8 cellular contexts compared by ENCODE assay signal in the genomic region with DNA sequence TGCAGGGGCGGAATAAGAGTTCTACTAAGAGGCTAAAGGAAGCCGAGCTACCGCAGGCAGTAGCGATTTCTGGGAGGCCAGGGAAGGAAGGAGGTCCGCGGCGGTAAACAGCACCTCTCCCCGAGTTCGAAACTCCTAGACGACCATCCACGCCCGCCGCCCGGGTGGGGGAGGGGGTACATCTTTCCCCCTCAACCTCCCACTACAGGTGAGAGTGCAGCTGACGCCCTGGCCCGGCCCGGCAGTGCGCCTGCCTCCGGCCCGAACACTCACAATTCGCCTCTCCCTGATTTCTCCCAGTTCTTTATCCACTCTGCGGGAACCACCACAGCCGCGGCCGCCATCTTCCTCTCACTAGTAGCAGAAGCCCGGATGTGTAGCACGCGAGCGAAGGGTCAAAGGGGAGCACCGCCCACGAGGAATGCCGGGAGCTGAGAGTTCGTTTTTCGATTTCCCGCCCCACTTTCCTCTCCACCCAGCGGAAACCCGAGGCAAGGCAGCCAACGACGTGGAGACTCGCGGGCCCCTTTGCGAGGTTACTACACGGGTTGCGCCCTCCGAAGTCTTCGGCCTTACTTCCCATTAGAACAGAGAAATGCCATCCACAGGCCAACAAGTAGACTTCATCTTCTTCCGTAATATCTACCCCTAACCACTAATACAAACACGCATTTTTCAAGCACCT. TPM values are rescaled to one million over a fixed set of nuclear protein-coding genes. Genes with fewer than 3 reads are reported as not detected.
DNase-seq lines count a peak whose midpoint lies in the region; ATAC-seq, FAIRE-seq and TF ChIP-seq lines count a peak whose summit lies in the region.

Gene THOC2 (minus strand): TSS at position 374 of the 685 bp plus-strand sequence. CDS start 30 bp downstream, at position 344.

- no peak for FAIRE-seq in keratinocyte (lab: Jason Lieb, UNC)

- peak; percentile 17 to 37 (median 36) for TF ChIP-seq CTCF in keratinocyte (optimal IDR thresholded peaks at IDR 0.05 in 1 of 3, IDR thresholded peaks at IDR 0.05 in 1 of 3, conservative IDR thresholded peaks at IDR 0.05 in 1 of 3; ENCODE audit: extremely low read depth in 1 of 3, insufficient read depth in 2 of 3, low read length in 3 of 3)

- peaks cover 49% of the 10 kb centered on the region for H3K79me2 ChIP-seq in keratinocyte (ENCODE audit: control insufficient read depth, insufficient read depth, low read length)

- peaks cover 2% of the 10 kb centered on the region for H3K4me1 ChIP-seq in keratinocyte (ENCODE audit: control insufficient read depth, extremely low read depth, insufficient read depth, low read length)

- peak within 1 kb of the TSS; percentile 78 for H3K9ac ChIP-seq in keratinocyte (ENCODE audit: control insufficient read depth, extremely low read depth, insufficient read depth, low read length)

- H3K27ac ChIP-seq in keratinocyte (ENCODE audit: control insufficient read depth, insufficient read depth, low read length), result peak within 1 kb of the TSS; percentile 82

- H3K4me3 ChIP-seq in keratinocyte (ENCODE audit: control insufficient read depth in 2 of 3, extremely low read depth in 1 of 3, insufficient read depth in 2 of 3, low read depth in 1 of 3, low read length in 3 of 3), result peak within 1 kb of the TSS; percentile 53 to 79 (median 72)

- dilution Hi-C loops in keratinocyte (cut with MboI; ENCODE audit: extremely low pct_ligation_motif_present, low sequenced_read_pairs), result no loop called here

- ATAC-seq in GM19023 (IDR thresholded peaks at IDR 0.05; ENCODE audit: unreplicated experiment) (peak; percentile 89), HG03342 (IDR thresholded peaks at IDR 0.05; ENCODE audit: unreplicated experiment) (peak; percentile 76)

- H3K4me2 ChIP-seq in keratinocyte (ENCODE audit: control insufficient read depth, extremely low read depth, insufficient read depth, low read depth, low read length), result peak within 1 kb of the TSS; percentile 65

- no peaks in the 10 kb centered on the region for H3K9me3 ChIP-seq in keratinocyte (ENCODE audit: control insufficient read depth, low read depth, low read length)

- DNase-seq in AG20443 (ENCODE audit: low spot score), result peak; percentile 87
- DNase-seq in NCI-H345 treated with DMSO at 0.1 percent for 48 hours (lab: John Stamatoyannopoulos, UW; ENCODE audit: unreplicated experiment), result peak; percentile 76
- DNase-seq in activated CD4-positive, CD25-positive, alpha-beta regulatory T cell treated with anti-CD3 and anti-CD28 coated beads, Interleukin-2, amount 50 U/mL, for 72 hours, result peak; percentile 66
- DNase-seq in cerebellar nuclear complex (lab: John Stamatoyannopoulos, UW), result peak; percentile 4 to 11
- DNase-seq in keratinocyte (ENCODE audit: low read depth, low spot score), result peak; percentile 4
- DNase-seq in stimulated activated CD4-positive, alpha-beta T cell treated with anti-CD3 and anti-CD28 coated beads, Interleukin-15, amount 100 ng/mL, for 1 hour (ENCODE audit: low read depth in 1 of 2, low spot score in 1 of 2), result peak; percentile 47 to 60

- no peaks in the 10 kb centered on the region for H3K27me3 ChIP-seq in keratinocyte (ENCODE audit: control insufficient read depth, extremely low read depth, insufficient read depth, low read length)

- H4K20me1 ChIP-seq in keratinocyte (ENCODE audit: control insufficient read depth, extremely low read depth, insufficient read depth, low read length), result no peaks in the 10 kb centered on the region

- no peaks in the 10 kb centered on the region for H3K9me1 ChIP-seq in keratinocyte (ENCODE audit: control insufficient read depth, extremely low read depth, insufficient read depth, low read length)

- H2AFZ ChIP-seq in keratinocyte (ENCODE audit: control insufficient read depth, low read length), result peak within 1 kb of the TSS; percentile 76

- no peaks in the 10 kb centered on the region for H3K36me3 ChIP-seq in keratinocyte (ENCODE audit: control insufficient read depth in 2 of 2, extremely low read depth in 1 of 2, insufficient read depth in 2 of 2, low read length in 2 of 2)

RNA-seq across cellular contexts. Expression of gene THOC2, which starts in this region (rescaled TPM):
- polyA plus RNA-seq in keratinocyte, result 37.0 to 61.1 TPM (median 47.2 TPM) in 3 replicates
- polyA plus RNA-seq in keratinocyte (2011; ENCODE audit: low read depth), result 81.7 TPM
- polyA plus RNA-seq in keratinocyte (2011; cell fraction: cytosol; rRNA removed), result 16.6 and 28.1 TPM in 2 replicates
- 96.7 and 131 TPM in 2 replicates for polyA plus RNA-seq in keratinocyte (2011; cell fraction: nucleus; rRNA removed)
- 30.6 and 39.2 TPM in 2 replicates for polyA plus RNA-seq in keratinocyte (2012; ENCODE audit: low replicate concordance)
- 3.7 to 62.8 TPM (median 33.1 TPM) in 3 replicates for polyA minus RNA-seq in keratinocyte
- 15.3 TPM for polyA minus RNA-seq in keratinocyte (2011; cell fraction: cytosol; rRNA and poly(A)+ RNA removed)
- polyA minus RNA-seq in keratinocyte (2011; cell fraction: nucleus; rRNA and poly(A)+ RNA removed), result 60.2 and 102 TPM in 2 replicates

Comparison
In these comparisons a context has a peak if more than half of its experiments do, and no peak if none do; other contexts are left out.
1. Peak in every context shown above with its lines: DNase-seq, ATAC-seq, H3K4me3 ChIP-seq and H3K27ac ChIP-seq.
2. DNase-seq: peak in every context shown above with its lines; median percentile 87 in AG20443; 76 in NCI-H345 treated with DMSO at 0.1 percent for 48 hours; 66 in activated CD4-positive, CD25-positive, alpha-beta regulatory T cell treated with anti-CD3 and anti-CD28 coated beads, Interleukin-2, amount 50 U/mL, for 72 hours; 54 in stimulated activated CD4-positive, alpha-beta T cell treated with anti-CD3 and anti-CD28 coated beads, Interleukin-15, amount 100 ng/mL, for 1 hour; 8 in cerebellar nuclear complex; 4 in keratinocyte.